8 cellular contexts compared by ENCODE assay signal in genomic region chr18:23504720-23505119, GRCh38. TPM values are rescaled to one million over a fixed set of nuclear protein-coding genes. Genes with fewer than 3 reads are reported as not detected.
DNase-seq lines count a peak whose midpoint lies in the region; ATAC-seq and TF ChIP-seq lines count a peak whose summit lies in the region.

No MANE protein-coding gene starts in this region.

- no peaks in the 10 kb centered on the region for H3K27me3 Mint-ChIP-seq in activated CD4-positive, alpha-beta memory T cell treated with anti-CD3 and anti-CD28 coated beads for 36 hours
- no peaks in the 10 kb centered on the region for H3K27me3 Mint-ChIP-seq in mesothelial cell of epicardium (ENCODE audit: low read depth)

- TF ChIP-seq RAD21 in SK-N-SH (IDR thresholded peaks at IDR 0.05; ENCODE audit: low read length) = no peak

- H3K27me3 ChIP-seq in SK-N-SH (ENCODE audit: insufficient read depth) = no peaks in the 10 kb centered on the region

- 97% methylated on average over 3 of the region's 3 CpGs for WGBS in SK-N-SH (ENCODE audit: low lambda C conversion rate)

- H3K4me2 ChIP-seq in SK-N-SH = peak overlapping the region; percentile 89

- peak overlapping the region; percentile 94; the same call in 1 of the 2 replicates for H3K9ac ChIP-seq in SK-N-SH

- H3K4me1 ChIP-seq in SK-N-SH (ENCODE audit: control insufficient read depth in 1 of 2, insufficient read depth in 2 of 2, low read depth in 1 of 2, low read length in 1 of 2) = peaks cover 8 to 20% of the 10 kb centered on the region in 2 experiments; a peak in 1 of 4 replicates

- H3K36me3 Mint-ChIP-seq in activated CD4-positive, alpha-beta memory T cell treated with anti-CD3 and anti-CD28 coated beads for 36 hours = peaks cover 30% of the 10 kb centered on the region
- H3K36me3 Mint-ChIP-seq in mesothelial cell of epicardium = peaks cover 2% of the 10 kb centered on the region

- no peak overlapping the region; the same call in 1 of the 2 replicates for H2AFZ ChIP-seq in SK-N-SH (ENCODE audit: low read depth)

- no peaks in the 10 kb centered on the region for H3K9me3 ChIP-seq in SK-N-SH

- ATAC-seq in SK-N-SH treated with all-trans-retinoic acid at 6 μM for 48 hours (no peak), HG02852 (IDR thresholded peaks at IDR 0.05; ENCODE audit: unreplicated experiment) (peak; percentile 57), esophagus mucosa (no peak)

- DNase-seq in SK-N-SH = no peak
- DNase-seq in activated CD4-positive, alpha-beta memory T cell treated with anti-CD3 and anti-CD28 coated beads for 36 hours = no peak
- DNase-seq in mesothelial cell of epicardium (ENCODE audit: low spot score in 2 of 2, unreplicated experiment in 2 of 2) = no peak
- DNase-seq in T-helper 9 cell = no peak
- no peak for DNase-seq in AG20443 (ENCODE audit: low spot score)

- POLR2A ChIA-PET in SK-N-SH (lab: Yijun Ruan, JAX) = no interaction called here
- POLR2A ChIA-PET in activated CD4-positive, alpha-beta memory T cell treated with anti-CD3 and anti-CD28 coated beads for 36 hours (lab: Charles Lee) = no interaction called here

- no peaks in the 10 kb centered on the region for H3K9me2 ChIP-seq in SK-N-SH

- H3K4me3 ChIP-seq in SK-N-SH (ENCODE audit: low read depth in 2 of 2, low read length in 1 of 2) = peak overlapping the region in 1 of 2 experiments; percentile 96; a peak in 3 of 4 replicates

- no peak for TF ChIP-seq EP300 in SK-N-SH (IDR thresholded peaks at IDR 0.05; ENCODE audit: borderline replicate concordance in 1 of 2, low read depth in 1 of 2, low read length in 1 of 2)

- peaks cover 33% of the 10 kb centered on the region for H3K4me1 Mint-ChIP-seq in activated CD4-positive, alpha-beta memory T cell treated with anti-CD3 and anti-CD28 coated beads for 36 hours (ENCODE audit: low read depth)
- peaks cover 21% of the 10 kb centered on the region for H3K4me1 Mint-ChIP-seq in mesothelial cell of epicardium

- no peaks in the 10 kb centered on the region for H3K9me3 Mint-ChIP-seq in activated CD4-positive, alpha-beta memory T cell treated with anti-CD3 and anti-CD28 coated beads for 36 hours
- no peaks in the 10 kb centered on the region for H3K9me3 Mint-ChIP-seq in mesothelial cell of epicardium

- intact Hi-C loops in activated CD4-positive, alpha-beta memory T cell treated with anti-CD3 and anti-CD28 coated beads for 36 hours (cut with micrococcal nuclease) = loop anchor here (1.0 to 10.0 kb wide), 6 partner anchors 8 to 610 kb away; no protein-coding TSS in a partner anchor

- TF ChIP-seq CTCF in SK-N-SH (IDR thresholded peaks at IDR 0.05) (no peak), mesothelial cell of epicardium (IDR thresholded peaks at IDR 0.05; ENCODE audit: unreplicated experiment) (no peak)

- H3K36me3 ChIP-seq in SK-N-SH (replicated peaks in 1 of 2; ENCODE audit: control insufficient read depth in 1 of 2, insufficient read depth in 2 of 2, low read length in 1 of 2) = peaks cover 11 to 17% of the 10 kb centered on the region in 2 experiments

- peaks cover 42% of the 10 kb centered on the region for H3K79me2 ChIP-seq in SK-N-SH (ENCODE audit: insufficient read depth)

- H4K20me1 ChIP-seq in SK-N-SH (ENCODE audit: insufficient read depth) = 0 out of 2 replicates have a peak, but pooled peaks cover 8% of the 10 kb centered on the region

- H3K27ac ChIP-seq in SK-N-SH (ENCODE audit: low read depth in 2 of 2, low read length in 1 of 2) = no peak overlapping the region

- peaks cover 5% of the 10 kb centered on the region for H3F3A ChIP-seq in SK-N-SH (replicated peaks; ENCODE audit: insufficient read depth)

- H3K27ac Mint-ChIP-seq in activated CD4-positive, alpha-beta memory T cell treated with anti-CD3 and anti-CD28 coated beads for 36 hours = peak overlapping the region; percentile 83
- no peak overlapping the region for H3K27ac Mint-ChIP-seq in mesothelial cell of epicardium

- CTCF ChIA-PET in SK-N-SH (lab: Yijun Ruan, JAX) = interaction anchor here (0.6 to 4.5 kb wide), 7 partner anchors 9 to 603 kb away, joined by 3 to 20 read pairs (median 4); no protein-coding TSS in a partner anchor
- CTCF ChIA-PET in activated CD4-positive, alpha-beta memory T cell treated with anti-CD3 and anti-CD28 coated beads for 36 hours (lab: Charles Lee) = interaction anchor here (1.3 to 2.4 kb wide), 3 partner anchors 11 to 199 kb away, joined by 3 to 22 read pairs (median 4); no protein-coding TSS in a partner anchor

- H3K4me3 Mint-ChIP-seq in activated CD4-positive, alpha-beta memory T cell treated with anti-CD3 and anti-CD28 coated beads for 36 hours = peak overlapping the region; percentile 91
- H3K4me3 Mint-ChIP-seq in mesothelial cell of epicardium = peak overlapping the region; percentile 86

TF ChIP-seq in SK-N-SH, 30 proteins besides CTCF, POLR2A, EP300 and RAD21 (continues in another document):
- TF ChIP-seq RFX5 (IDR thresholded peaks at IDR 0.05; ENCODE audit: low read length) (no peak), SMC3 (IDR thresholded peaks at IDR 0.05; ENCODE audit: low read depth, low read length) (no peak), ELF1 (IDR thresholded peaks at IDR 0.05) (no peak), TCF12 (IDR thresholded peaks at IDR 0.05) (no peak), CHD2 (IDR thresholded peaks at IDR 0.05; ENCODE audit: low read length, partially characterized antibody) (no peak), FOXJ3 (CRISPR knock-in tag; IDR thresholded peaks at IDR 0.05) (no peak), USF1 (IDR thresholded peaks at IDR 0.05; ENCODE audit: borderline replicate concordance, low read depth) (no peak), TAF1 (IDR thresholded peaks at IDR 0.05; ENCODE audit: borderline replicate concordance, low read depth, low read length) (no peak), JUND (IDR thresholded peaks at IDR 0.05) (no peak), NRF1 (IDR thresholded peaks at IDR 0.05; ENCODE audit: low read depth, low read length) (no peak), FOSL2 (IDR thresholded peaks at IDR 0.05; ENCODE audit: borderline replicate concordance, low read depth) (no peak)

TF ChIP-seq in SK-N-SH treated with all-trans-retinoic acid at 6 μM for 48 hours, 23 proteins besides CTCF, POLR2A, EP300 and RAD21 (continues in another document):
- TF ChIP-seq ZNF565 (CRISPR knock-in tag; conservative IDR thresholded peaks at IDR 0.05; ENCODE audit: low read depth) (no peak), CSDC2 (CRISPR knock-in tag; IDR thresholded peaks at IDR 0.05) (no peak), POU6F1 (CRISPR knock-in tag; IDR thresholded peaks at IDR 0.05; ENCODE audit: borderline replicate concordance, low read depth) (no peak), TSHZ2 (CRISPR knock-in tag; IDR thresholded peaks at IDR 0.05) (no peak), ZNF8 (CRISPR knock-in tag; IDR thresholded peaks at IDR 0.05) (no peak)

RNA-seq across cellular contexts. Expression of gene RMC1, which starts 1.4 kb away (rescaled TPM):
- polyA plus RNA-seq in SK-N-SH (2012; rRNA removed) = 22.4 and 26.4 TPM in 2 replicates
- polyA plus RNA-seq in SK-N-SH (2012; cell fraction: cytosol; rRNA removed) = 29.9 and 31.9 TPM in 2 replicates
- polyA plus RNA-seq in SK-N-SH (2012; cell fraction: nucleus; rRNA removed) = 68.5 and 81.5 TPM in 2 replicates
- total RNA-seq in activated CD4-positive, alpha-beta memory T cell treated with anti-CD3 and anti-CD28 coated beads for 36 hours = 10 to 100 TPM; 47.6 to 48.6 TPM
- total RNA-seq in mesothelial cell of epicardium = 18.8 to 20.0 TPM (median 19.4 TPM) in 3 replicates
- total RNA-seq in esophagus mucosa = 17.4 TPM

RNA-seq across cellular contexts. Expression of gene RIOK3, which starts 51.6 kb away (rescaled TPM):
- 12.3 and 16.5 TPM in 2 replicates for polyA plus RNA-seq in SK-N-SH (2012; rRNA removed)
- 14.9 and 19.2 TPM in 2 replicates for polyA plus RNA-seq in SK-N-SH (2012; cell fraction: cytosol; rRNA removed)
- polyA plus RNA-seq in SK-N-SH (2012; cell fraction: nucleus; rRNA removed) = 30.1 and 41.4 TPM in 2 replicates
- 10 to 100 TPM; 51.0 to 55.8 TPM for total RNA-seq in activated CD4-positive, alpha-beta memory T cell treated with anti-CD3 and anti-CD28 coated beads for 36 hours
- total RNA-seq in mesothelial cell of epicardium (41.7 to 44.2 TPM (median 42.0 TPM) in 3 replicates), esophagus mucosa (119 TPM)
